ENCODE assay signal across 1 cellular context in the genomic region with DNA sequence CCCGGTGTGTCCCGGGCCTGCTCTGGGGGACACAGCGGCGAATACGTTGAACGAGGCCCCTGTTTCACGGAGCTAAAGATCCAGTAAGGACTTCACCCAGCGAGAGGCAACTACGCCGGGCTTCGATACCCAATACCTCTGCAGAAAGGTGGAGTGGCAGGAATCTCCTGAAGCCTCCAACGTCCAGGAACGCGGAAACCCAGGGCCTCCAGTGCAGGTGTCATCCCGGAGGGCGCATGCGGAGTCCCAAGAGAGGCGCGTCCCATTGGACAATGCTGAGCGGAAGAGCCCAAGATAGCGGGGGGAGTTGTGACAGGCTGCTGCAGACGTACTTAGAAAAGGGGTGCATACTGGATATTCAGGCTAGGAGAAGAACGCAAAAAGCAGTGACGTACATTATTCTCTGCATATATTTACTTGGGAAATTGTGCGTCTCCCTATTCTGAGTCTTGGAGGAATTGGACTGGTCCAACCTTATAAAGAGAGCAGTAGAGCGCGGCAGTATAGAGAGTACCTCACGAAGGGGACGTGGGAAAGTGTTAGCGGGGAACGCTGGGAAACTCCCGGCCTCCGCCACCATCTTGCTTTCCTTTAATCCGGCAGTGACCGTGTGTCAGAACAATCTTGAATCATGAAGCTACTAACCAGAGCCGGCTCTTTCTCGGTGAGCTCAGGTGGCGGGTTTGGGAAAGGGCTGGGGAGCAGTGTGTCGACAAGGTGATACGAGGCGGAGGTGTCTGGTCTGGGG.
TF ChIP-seq lines count a peak whose summit lies in the region.

TSS of gene UQCRC2 (plus strand) at position 569 of the 748 bp plus-strand sequence. CDS start at position 632, 63 bp downstream.

TF ChIP-seq in GM23338, 12 proteins besides CTCF, POLR2A, EP300 and RAD21 (continued from another document):
- TF ChIP-seq ZNF462 (CRISPR knock-in tag; IDR thresholded peaks at IDR 0.05): no peak
- TF ChIP-seq, protein P1, sequence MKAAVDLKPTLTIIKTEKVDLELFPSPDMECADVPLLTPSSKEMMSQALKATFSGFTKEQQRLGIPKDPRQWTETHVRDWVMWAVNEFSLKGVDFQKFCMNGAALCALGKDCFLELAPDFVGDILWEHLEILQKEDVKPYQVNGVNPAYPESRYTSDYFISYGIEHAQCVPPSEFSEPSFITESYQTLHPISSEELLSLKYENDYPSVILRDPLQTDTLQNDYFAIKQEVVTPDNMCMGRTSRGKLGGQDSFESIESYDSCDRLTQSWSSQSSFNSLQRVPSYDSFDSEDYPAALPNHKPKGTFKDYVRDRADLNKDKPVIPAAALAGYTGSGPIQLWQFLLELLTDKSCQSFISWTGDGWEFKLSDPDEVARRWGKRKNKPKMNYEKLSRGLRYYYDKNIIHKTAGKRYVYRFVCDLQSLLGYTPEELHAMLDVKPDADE (IDR thresholded peaks at IDR 0.05): no peak
- TF ChIP-seq POLR2AphosphoS5 (IDR thresholded peaks at IDR 0.05; ENCODE audit: low read depth): peak; percentile 68
- TF ChIP-seq STAT1 (IDR thresholded peaks at IDR 0.05; ENCODE audit: unreplicated experiment): no peak
